8 cellular contexts compared by ENCODE assay signal in genomic region chr13:114226699-114227323, GRCh38. TPM values are rescaled to one million over a fixed set of nuclear protein-coding genes. Genes with fewer than 3 reads are reported as not detected.
DNase-seq lines count a peak whose midpoint lies in the region; ATAC-seq and TF ChIP-seq lines count a peak whose summit lies in the region.

No MANE protein-coding gene starts in this region.

- no peak overlapping the region for H3K27ac ChIP-seq in OCI-LY7 (ENCODE audit: low read depth, low read length, poor library complexity, severe bottlenecking)
- no peak overlapping the region for H3K27ac ChIP-seq in esophagus muscularis mucosa (replicated peaks in 1 of 4)

- peak overlapping the region; percentile 43 for H3K4me2 ChIP-seq in OCI-LY7 (ENCODE audit: low read length)

- no peaks in the 10 kb centered on the region for H3K79me2 ChIP-seq in OCI-LY7 (ENCODE audit: insufficient read depth, low read depth, low read length)

- TF ChIP-seq POLR2A in esophagus muscularis mucosa (IDR thresholded peaks at IDR 0.05; ENCODE audit: low read depth), result no peak

- no peaks in the 10 kb centered on the region for H3K9me2 ChIP-seq in OCI-LY7 (ENCODE audit: insufficient read depth, low read length)

- peaks cover 0 to 23% (median 3%) of the 10 kb centered on the region in 4 donors for H3K27me3 ChIP-seq in esophagus muscularis mucosa

- no peaks in the 10 kb centered on the region for H3K36me3 ChIP-seq in OCI-LY7 (ENCODE audit: insufficient read depth, low read length)
- H3K36me3 ChIP-seq in esophagus muscularis mucosa, result no peaks in the 10 kb centered on the region

- TF ChIP-seq EP300 in esophagus muscularis mucosa (IDR thresholded peaks at IDR 0.05), result no peak

- no TSS peak for BruUV-seq in OCI-LY7 (replicated peaks; lab: Mats Ljungman, UMichigan)

- no peak overlapping the region for H2AFZ ChIP-seq in OCI-LY7 (ENCODE audit: low read length)

- no peaks in the 10 kb centered on the region for H3K36me3 Mint-ChIP-seq in naive thymus-derived CD8-positive, alpha-beta T cell
- no peaks in the 10 kb centered on the region for H3K36me3 Mint-ChIP-seq in stimulated activated memory B cell treated with anti-CD40 and anti-IgM and Interleukin-4, amounts not matched to agents 10 μg/mL and 1 μg/mL and 100 μg/mL, for 72 hours

- peaks cover 20 to 49% (median 49%) of the 10 kb centered on the region in 4 donors for H3K4me1 Mint-ChIP-seq in naive thymus-derived CD8-positive, alpha-beta T cell
- peaks cover 35% of the 10 kb centered on the region for H3K4me1 Mint-ChIP-seq in stimulated activated memory B cell treated with anti-CD40 and anti-IgM and Interleukin-4, amounts not matched to agents 10 μg/mL and 1 μg/mL and 100 μg/mL, for 72 hours

- TF ChIP-seq CTCF in OCI-LY7 (conservative IDR thresholded peaks at IDR 0.05; ENCODE audit: low read length), result peak; percentile 76
- TF ChIP-seq CTCF in esophagus muscularis mucosa (IDR thresholded peaks at IDR 0.05), result peak in 2 of 3 experiments; percentile 96 to 98

- peak overlapping the region; percentile 7 to 76 (median 58) for H3K4me3 Mint-ChIP-seq in naive thymus-derived CD8-positive, alpha-beta T cell
- H3K4me3 Mint-ChIP-seq in stimulated activated memory B cell treated with anti-CD40 and anti-IgM and Interleukin-4, amounts not matched to agents 10 μg/mL and 1 μg/mL and 100 μg/mL, for 72 hours, result no peak overlapping the region

- peaks cover 0 to 7% (median 4%) of the 10 kb centered on the region in 5 donors for H3K27me3 Mint-ChIP-seq in naive thymus-derived CD8-positive, alpha-beta T cell
- peaks cover 26% of the 10 kb centered on the region for H3K27me3 Mint-ChIP-seq in stimulated activated memory B cell treated with anti-CD40 and anti-IgM and Interleukin-4, amounts not matched to agents 10 μg/mL and 1 μg/mL and 100 μg/mL, for 72 hours

- WGBS in esophagus muscularis mucosa, result 9% methylated on average over 10 of the region's 19 CpGs

- no peaks in the 10 kb centered on the region for H3K9me3 Mint-ChIP-seq in naive thymus-derived CD8-positive, alpha-beta T cell
- H3K9me3 Mint-ChIP-seq in stimulated activated memory B cell treated with anti-CD40 and anti-IgM and Interleukin-4, amounts not matched to agents 10 μg/mL and 1 μg/mL and 100 μg/mL, for 72 hours, result no peaks in the 10 kb centered on the region

- H4K20me1 ChIP-seq in OCI-LY7 (ENCODE audit: insufficient read depth, low read length), result no peaks in the 10 kb centered on the region

- peaks cover 8% of the 10 kb centered on the region for H3K4me1 ChIP-seq in OCI-LY7 (ENCODE audit: insufficient read depth, low read length, poor library complexity, severe bottlenecking)
- H3K4me1 ChIP-seq in esophagus muscularis mucosa, result peaks cover 5 to 17% (median 10%) of the 10 kb centered on the region in 4 donors

- DNase-seq in COLO668 (lab: John Stamatoyannopoulos, UW; ENCODE audit: unreplicated experiment) (peak; percentile 95), HuH-7 (ENCODE audit: low spot score) (peak; percentile 89), OCI-LY7 (ENCODE audit: low spot score) (peak; percentile 72), activated T-cell treated with anti-CD3 and anti-CD28 coated beads for 4 hours (peak; percentile 82), esophagus muscularis mucosa (ENCODE audit: extremely low spot score) (peak; percentile 98)
- DNase-seq in naive thymus-derived CD8-positive, alpha-beta T cell, result peak; percentile 69 to 89 (median 80)

- H3K27ac Mint-ChIP-seq in naive thymus-derived CD8-positive, alpha-beta T cell, result peak overlapping the region; percentile 78 to 95 (median 88)
- H3K27ac Mint-ChIP-seq in stimulated activated memory B cell treated with anti-CD40 and anti-IgM and Interleukin-4, amounts not matched to agents 10 μg/mL and 1 μg/mL and 100 μg/mL, for 72 hours, result peak overlapping the region; percentile 79

- H3K4me3 ChIP-seq in OCI-LY7 (ENCODE audit: low read depth, low read length, poor library complexity, severe bottlenecking) (no peak overlapping the region), esophagus muscularis mucosa (no peak overlapping the region)

- CTCF ChIA-PET in OCI-LY7 (lab: Charles Lee; ENCODE audit: unreplicated experiment), result no interaction called here

- POLR2A ChIA-PET in OCI-LY7 (lab: Charles Lee), result no interaction called here
- POLR2A ChIA-PET in naive thymus-derived CD8-positive, alpha-beta T cell (lab: Charles Lee), result interaction anchor here (0.9 to 4.1 kb wide), 17 partner anchors 13 to 117 kb away, joined by 3 to 25 read pairs (median 4); partner anchors contain the start of gene RASA3

- intact Hi-C loops in OCI-LY7 (cut with micrococcal nuclease; ENCODE audit: unreplicated experiment), result loop anchor here (2.0 to 5.0 kb wide), 4 partner anchors 84 to 410 kb away; no protein-coding TSS in a partner anchor
- intact Hi-C loops in esophagus muscularis mucosa (cut with DNase I), result loop anchor here (1.0 to 5.0 kb wide), 3 partner anchors 200 to 410 kb away; no protein-coding TSS in a partner anchor

- no peaks in the 10 kb centered on the region for H3K9me3 ChIP-seq in OCI-LY7 (ENCODE audit: low read length)
- H3K9me3 ChIP-seq in esophagus muscularis mucosa, result no peaks in the 10 kb centered on the region

- ATAC-seq in GM19468 (IDR thresholded peaks at IDR 0.05; ENCODE audit: extremely low read depth, unreplicated experiment), result peak; percentile 81
- peak; percentile 81 to 87 for ATAC-seq in naive thymus-derived CD8-positive, alpha-beta T cell
- ATAC-seq in stimulated activated memory B cell treated with anti-CD40 and anti-IgM and Interleukin-4, amounts not matched to agents 10 μg/mL and 1 μg/mL and 100 μg/mL, for 72 hours, result peak; percentile 91

RNA-seq across cellular contexts. Expression of gene CDC16, which starts 7.9 kb away (rescaled TPM):
- 21.7 and 23.1 TPM in 2 replicates for total RNA-seq in OCI-LY7 (2014; rRNA removed; shearing (Covaris generic))
- total RNA-seq in OCI-LY7 (2022) (48.7 and 54.8 TPM in 2 replicates), esophagus muscularis mucosa (10 to 100 TPM; 33.0 to 55.6 (median 42.5) TPM)
- total RNA-seq in naive thymus-derived CD8-positive, alpha-beta T cell, result 100 to 1,000 TPM; 134 to 143 TPM
- 10 to 100 TPM; 12.9 to 19.6 (median 15.4) TPM for polyA plus RNA-seq in naive thymus-derived CD8-positive, alpha-beta T cell

RNA-seq across cellular contexts. Expression of gene CFAP97D2, which starts 47.8 kb away (rescaled TPM):
- not detected in 2 replicates for total RNA-seq in OCI-LY7 (2014; rRNA removed; shearing (Covaris generic))
- total RNA-seq in OCI-LY7 (2022) (not detected in 2 replicates), esophagus muscularis mucosa (not detected)
- 1 to 10 TPM; 1.5 to 2.0 TPM for total RNA-seq in naive thymus-derived CD8-positive, alpha-beta T cell
- polyA plus RNA-seq in naive thymus-derived CD8-positive, alpha-beta T cell, result 1 to 10 TPM; 2.6 to 4.8 (median 3.7) TPM

RNA-seq across cellular contexts. Expression of gene UPF3A, which starts 54.6 kb away (rescaled TPM):
- total RNA-seq in OCI-LY7 (2014; rRNA removed; shearing (Covaris generic)), result 26.2 and 27.8 TPM in 2 replicates
- 55.4 and 62.8 TPM in 2 replicates for total RNA-seq in OCI-LY7 (2022)
- 10 to 100 TPM; 25.2 to 43.2 (median 35.6) TPM for total RNA-seq in esophagus muscularis mucosa
- total RNA-seq in naive thymus-derived CD8-positive, alpha-beta T cell, result 100 to 1,000 TPM; 106 to 111 TPM
- polyA plus RNA-seq in naive thymus-derived CD8-positive, alpha-beta T cell, result 10 to 100 TPM; 17.7 to 35.4 (median 20.9) TPM
